ENCODE assay signal across 2 cellular contexts in the genomic region with DNA sequence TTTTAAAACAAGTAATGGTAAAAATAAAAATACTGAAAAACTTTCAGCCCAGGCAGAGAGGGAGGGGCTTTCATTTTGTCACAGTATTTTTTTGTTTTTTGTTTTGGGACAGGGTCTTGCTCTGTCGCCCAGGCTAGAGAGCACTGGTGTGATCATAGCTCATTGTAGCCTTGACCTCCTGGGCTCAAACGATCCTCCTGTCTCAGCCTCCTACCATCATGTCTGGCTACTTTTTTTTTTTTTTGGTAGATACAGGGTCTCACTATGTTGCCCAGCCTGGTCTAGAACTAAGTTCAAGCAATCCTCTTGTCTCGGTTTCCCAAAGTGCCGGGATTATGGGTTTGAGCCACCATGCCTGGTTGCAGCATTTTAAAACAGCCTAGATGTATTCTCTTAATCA.
TF ChIP-seq lines count a peak whose summit lies in the region.

No MANE protein-coding gene starts in this region.

TF ChIP-seq in HepG2, 621 proteins besides CTCF, POLR2A, EP300 and RAD21:
- TF ChIP-seq, protein P1, sequence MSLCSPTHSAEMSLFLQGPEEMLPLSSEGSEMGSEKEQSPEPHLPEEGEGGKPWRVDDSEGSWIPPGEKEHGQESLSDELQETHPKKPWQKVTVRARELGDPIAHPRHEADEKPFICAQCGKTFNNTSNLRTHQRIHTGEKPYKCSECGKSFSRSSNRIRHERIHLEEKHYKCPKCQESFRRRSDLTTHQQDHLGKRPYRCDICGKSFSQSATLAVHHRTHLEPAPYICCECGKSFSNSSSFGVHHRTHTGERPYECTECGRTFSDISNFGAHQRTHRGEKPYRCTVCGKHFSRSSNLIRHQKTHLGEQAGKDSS (CRISPR knock-in tag; IDR thresholded peaks at IDR 0.05; ENCODE audit: borderline replicate concordance, low read depth) = peak; percentile 68; the same call in 1 of the 2 replicates
- no peak for TF ChIP-seq KDM3A (CRISPR knock-in tag; IDR thresholded peaks at IDR 0.05; ENCODE audit: low read depth)
- TF ChIP-seq ONECUT2 (CRISPR knock-in tag; IDR thresholded peaks at IDR 0.05) = no peak
- no peak for TF ChIP-seq TOPORS (CRISPR knock-in tag; IDR thresholded peaks at IDR 0.05)
- no peak for TF ChIP-seq RFX3 (CRISPR knock-in tag; IDR thresholded peaks at IDR 0.05)
- no peak for TF ChIP-seq ZBTB7B (CRISPR knock-in tag; IDR thresholded peaks at IDR 0.05)
- TF ChIP-seq ZMYM3 (CRISPR knock-in tag; IDR thresholded peaks at IDR 0.05) = peak; percentile 53
- TF ChIP-seq REL (CRISPR knock-in tag; conservative IDR thresholded peaks at IDR 0.05) = no peak
- TF ChIP-seq, protein P2, sequence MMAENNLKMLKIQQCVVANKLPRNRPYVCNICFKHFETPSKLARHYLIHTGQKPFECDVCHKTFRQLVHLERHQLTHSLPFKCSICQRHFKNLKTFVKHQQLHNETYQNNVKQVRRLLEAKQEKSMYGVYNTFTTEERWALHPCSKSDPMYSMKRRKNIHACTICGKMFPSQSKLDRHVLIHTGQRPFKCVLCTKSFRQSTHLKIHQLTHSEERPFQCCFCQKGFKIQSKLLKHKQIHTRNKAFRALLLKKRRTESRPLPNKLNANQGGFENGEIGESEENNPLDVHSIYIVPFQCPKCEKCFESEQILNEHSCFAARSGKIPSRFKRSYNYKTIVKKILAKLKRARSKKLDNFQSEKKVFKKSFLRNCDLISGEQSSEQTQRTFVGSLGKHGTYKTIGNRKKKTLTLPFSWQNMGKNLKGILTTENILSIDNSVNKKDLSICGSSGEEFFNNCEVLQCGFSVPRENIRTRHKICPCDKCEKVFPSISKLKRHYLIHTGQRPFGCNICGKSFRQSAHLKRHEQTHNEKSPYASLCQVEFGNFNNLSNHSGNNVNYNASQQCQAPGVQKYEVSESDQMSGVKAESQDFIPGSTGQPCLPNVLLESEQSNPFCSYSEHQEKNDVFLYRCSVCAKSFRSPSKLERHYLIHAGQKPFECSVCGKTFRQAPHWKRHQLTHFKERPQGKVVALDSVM (CRISPR knock-in tag; IDR thresholded peaks at IDR 0.05) = peak; percentile 92
- no peak for TF ChIP-seq MYNN (CRISPR knock-in tag; IDR thresholded peaks at IDR 0.05; ENCODE audit: low read depth)
- TF ChIP-seq ETV5 (CRISPR knock-in tag; IDR thresholded peaks at IDR 0.05; ENCODE audit: borderline replicate concordance) = no peak
- TF ChIP-seq ZNF121 (CRISPR knock-in tag; IDR thresholded peaks at IDR 0.05) = peak; percentile 83
- no peak for TF ChIP-seq CCDC6 (CRISPR knock-in tag; IDR thresholded peaks at IDR 0.05)
- no peak for TF ChIP-seq KDM6A (CRISPR knock-in tag; IDR thresholded peaks at IDR 0.05; ENCODE audit: low read depth)
- TF ChIP-seq RCOR2 (CRISPR knock-in tag; IDR thresholded peaks at IDR 0.05) = peak; percentile 34; the same call in 1 of the 2 replicates

TF ChIP-seq in K562, 482 proteins besides CTCF, POLR2A, EP300 and RAD21:
- peak; percentile 84 for TF ChIP-seq ZNF121 (CRISPR knock-in tag; conservative IDR thresholded peaks at IDR 0.05)
- TF ChIP-seq HDAC6 (IDR thresholded peaks at IDR 0.05; ENCODE audit: low read depth, low read length) = no peak
- TF ChIP-seq, protein P3, sequence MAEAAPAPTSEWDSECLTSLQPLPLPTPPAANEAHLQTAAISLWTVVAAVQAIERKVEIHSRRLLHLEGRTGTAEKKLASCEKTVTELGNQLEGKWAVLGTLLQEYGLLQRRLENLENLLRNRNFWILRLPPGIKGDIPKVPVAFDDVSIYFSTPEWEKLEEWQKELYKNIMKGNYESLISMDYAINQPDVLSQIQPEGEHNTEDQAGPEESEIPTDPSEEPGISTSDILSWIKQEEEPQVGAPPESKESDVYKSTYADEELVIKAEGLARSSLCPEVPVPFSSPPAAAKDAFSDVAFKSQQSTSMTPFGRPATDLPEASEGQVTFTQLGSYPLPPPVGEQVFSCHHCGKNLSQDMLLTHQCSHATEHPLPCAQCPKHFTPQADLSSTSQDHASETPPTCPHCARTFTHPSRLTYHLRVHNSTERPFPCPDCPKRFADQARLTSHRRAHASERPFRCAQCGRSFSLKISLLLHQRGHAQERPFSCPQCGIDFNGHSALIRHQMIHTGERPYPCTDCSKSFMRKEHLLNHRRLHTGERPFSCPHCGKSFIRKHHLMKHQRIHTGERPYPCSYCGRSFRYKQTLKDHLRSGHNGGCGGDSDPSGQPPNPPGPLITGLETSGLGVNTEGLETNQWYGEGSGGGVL (CRISPR knock-in tag; IDR thresholded peaks at IDR 0.05) = no peak
- TF ChIP-seq BCL6 (CRISPR knock-in tag; IDR thresholded peaks at IDR 0.05) = no peak
- TF ChIP-seq RBM25 (IDR thresholded peaks at IDR 0.05; ENCODE audit: low read depth, low read length, severe bottlenecking) = peak; percentile 25
TF ChIP-seq in K562: peak in this region for 2.
